Comparison of ENCODE assay signal across 11 cellular contexts in genomic region chr3:16433701-16434151, GRCh38.
DNase-seq lines count a peak whose midpoint lies in the region; ATAC-seq and TF ChIP-seq lines count a peak whose summit lies in the region.
"Had no signal": no experiment of that assay in that cellular context is flagged by ENCODE, and none has a peak within 500 bp of the region (broad histone marks: within the 10 kb centered on the region; RNA-seq: fewer than 3 reads in every experiment).

No MANE protein-coding gene starts in this region.

- CTCF ChIA-PET in HEK293T (lab: Yijun Ruan, JAX): no interaction called here

- no peak for TF ChIP-seq CTCF in GM13976 (IDR thresholded peaks at IDR 0.05; ENCODE audit: borderline replicate concordance, control extremely low read depth, extremely low read depth, insufficient read depth, missing control alignments)

- ATAC-seq in GM19452 (IDR thresholded peaks at IDR 0.05; ENCODE audit: unreplicated experiment): peak; percentile 79
- ATAC-seq in HG02938 (IDR thresholded peaks at IDR 0.05; ENCODE audit: unreplicated experiment): peak; percentile 72

- POLR2A ChIA-PET in HEK293T (lab: Yijun Ruan, JAX): no interaction called here

- in situ Hi-C loops in GM13976 (cut with MboI; ENCODE audit: low sequenced_read_pairs, unreplicated experiment): no loop called here

- DNase-seq in GM13976 (ENCODE audit: low spot score): peak; percentile 55
- DNase-seq in NCI-H526 (lab: John Stamatoyannopoulos, UW): peak; percentile 49 to 81
- no peak for DNase-seq in GM03348 (ENCODE audit: low spot score)
- DNase-seq in medulla oblongata (ENCODE audit: extremely low spot score): no peak
- DNase-seq in HEK293T (ENCODE audit: extremely low spot score): no peak
- DNase-seq in NCI-H446 (lab: John Stamatoyannopoulos, UW): no peak
- DNase-seq: activated CD4-positive, alpha-beta T cell treated with anti-CD3 and anti-CD28 coated beads, Interleukin-2, amount 10 ng/mL, durations not matched to agents 7 days and 5 days; left ventricle myocardium inferior; PC-9 had no signal

TF ChIP-seq in HEK293T, 16 proteins besides CTCF, POLR2A, EP300 and RAD21:
- TF ChIP-seq FOXM1 (IDR thresholded peaks at IDR 0.05; ENCODE audit: borderline replicate concordance): no peak
- TF ChIP-seq FOXK2 (IDR thresholded peaks at IDR 0.05): no peak
- no peak for TF ChIP-seq L3MBTL2 (conservative IDR thresholded peaks at IDR 0.05)

Comparison
In these comparisons a context has a peak if more than half of its experiments do, and no peak if none do; other contexts are left out.
1. DNase-seq: peak in GM13976 (single experiment) and NCI-H526 (2 of 2); none in GM03348 (single experiment), medulla oblongata (single experiment), HEK293T (single experiment) and NCI-H446 (0 of 2).